9 cellular contexts compared by ENCODE assay signal in the genomic region with DNA sequence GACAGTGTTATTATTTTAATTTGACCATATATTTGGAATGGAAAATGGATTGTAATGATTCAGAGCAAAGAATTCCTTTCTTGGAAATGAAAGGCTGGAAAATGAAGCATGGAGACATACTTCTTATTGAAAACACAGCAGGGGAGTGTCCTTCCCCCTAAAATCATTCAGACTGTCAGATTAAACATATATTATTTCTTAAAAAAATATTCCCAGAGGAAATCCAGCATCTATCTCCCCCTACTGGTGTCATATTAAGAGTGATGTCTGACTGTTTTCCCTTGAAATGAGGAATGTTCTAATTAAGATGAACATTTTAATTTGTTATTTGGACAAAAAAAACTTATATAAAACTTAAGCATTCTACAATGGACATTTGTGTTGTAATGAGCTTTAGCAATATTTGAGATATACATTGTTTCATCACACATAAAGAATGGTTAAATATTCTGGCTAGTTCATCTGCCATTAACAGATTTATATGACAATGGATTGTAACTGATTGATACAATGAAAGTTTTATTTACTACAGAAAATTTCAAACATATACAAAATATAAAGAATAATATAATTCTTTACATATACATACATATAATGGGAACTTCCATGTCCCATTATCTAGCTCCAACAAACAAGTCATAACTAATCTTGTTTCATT.
DNase-seq lines count a peak whose midpoint lies in the region; ATAC-seq and TF ChIP-seq lines count a peak whose summit lies in the region.
"Had no signal": no experiment of that assay in that cellular context is flagged by ENCODE, and none has a peak within 500 bp of the region (broad histone marks: within the 10 kb centered on the region; RNA-seq: fewer than 3 reads in every experiment).

No MANE protein-coding gene starts in this region.

- H3K9me3 ChIP-seq in PC-3 (ENCODE audit: low read length) (no peaks in the 10 kb centered on the region), smooth muscle cell (replicated peaks; ENCODE audit: low read depth) (no peaks in the 10 kb centered on the region)

- H3F3A ChIP-seq in PC-3 (ENCODE audit: low read length, unreplicated experiment) (no peaks in the 10 kb centered on the region), smooth muscle cell (ENCODE audit: low read depth) (no peaks in the 10 kb centered on the region)

- no peaks in the 10 kb centered on the region for H3K9me2 ChIP-seq in PC-3 (replicated peaks; ENCODE audit: low read length)

- H3K9ac ChIP-seq in PC-3 (ENCODE audit: low read length) (no peak overlapping the region), smooth muscle cell (ENCODE audit: low read depth) (no peak overlapping the region)
- H3K9ac ChIP-seq: BLaER1 treated with 17β-estradiol and CSF1 and Interleukin-3, amounts not matched to agents 10 nM and 100 nM had no signal

- H2AFZ ChIP-seq in PC-3 (ENCODE audit: low read length) = no peak overlapping the region
- H2AFZ ChIP-seq in smooth muscle cell (ENCODE audit: low read depth) = peak overlapping the region; percentile 5

- H3K27me3 ChIP-seq in PC-3 (ENCODE audit: low read length) (no peaks in the 10 kb centered on the region), smooth muscle cell (ENCODE audit: low read depth) (no peaks in the 10 kb centered on the region)

- H3K27ac ChIP-seq in PC-3 (ENCODE audit: low read length) (no peak overlapping the region), smooth muscle cell (ENCODE audit: low read depth) (no peak overlapping the region)
- H3K27ac ChIP-seq: BLaER1 treated with 17β-estradiol and CSF1 and Interleukin-3, amounts not matched to agents 10 nM and 100 nM had no signal

- DNase-seq in NCI-H1092 treated with DMSO at 0.1 percent for 48 hours (lab: John Stamatoyannopoulos, UW) = peak; percentile 42
- no peak for DNase-seq in NCI-H1092 (lab: John Stamatoyannopoulos, UW)
- peak; percentile 56 for DNase-seq in PC-3
- peak; percentile 60 for DNase-seq in fibroblast of peridontal ligament (ENCODE audit: extremely low read depth)
- DNase-seq in smooth muscle cell (lab: John Stamatoyannopoulos, UW; ENCODE audit: unreplicated experiment) = no peak
- no peak for DNase-seq in NOMO-1 (lab: John Stamatoyannopoulos, UW; ENCODE audit: unreplicated experiment in 2 of 2)

- no peak for ATAC-seq in PC-3
- ATAC-seq in GM21737 (IDR thresholded peaks at IDR 0.05; ENCODE audit: unreplicated experiment) = no peak
- no peak for ATAC-seq in HG02798 (IDR thresholded peaks at IDR 0.05; ENCODE audit: poor library complexity, unreplicated experiment)

- H3K4me2 ChIP-seq in PC-3 (ENCODE audit: low read length) (no peak overlapping the region), smooth muscle cell (no peak overlapping the region)
- H3K4me2 ChIP-seq: BLaER1 treated with 17β-estradiol and CSF1 and Interleukin-3, amounts not matched to agents 10 nM and 100 nM had no signal

- H3K4me1 ChIP-seq in PC-3 (ENCODE audit: insufficient read depth, low read length) = no peaks in the 10 kb centered on the region
- no peaks in the 10 kb centered on the region for H3K4me1 ChIP-seq in smooth muscle cell (ENCODE audit: low read depth)

- H4K20me1 ChIP-seq in PC-3 (ENCODE audit: low read length) = no peaks in the 10 kb centered on the region
- H4K20me1 ChIP-seq in smooth muscle cell (ENCODE audit: low read depth) = no peaks in the 10 kb centered on the region
- H4K20me1 ChIP-seq: BLaER1 treated with 17β-estradiol and CSF1 and Interleukin-3, amounts not matched to agents 10 nM and 100 nM had no signal

- intact Hi-C loops in PC-3 (cut with micrococcal nuclease) = loop anchor here (1.0 to 5.0 kb wide), 9 partner anchors 73 to 601 kb away; a partner anchor contains a TSS

- BruUV-seq in PC-3 (replicated peaks; lab: Mats Ljungman, UMichigan) = no TSS peak

- H3K4me3 ChIP-seq in PC-3 (ENCODE audit: low read length) (no peak overlapping the region), smooth muscle cell (no peak overlapping the region)
- H3K4me3 ChIP-seq: BLaER1 treated with 17β-estradiol and CSF1 and Interleukin-3, amounts not matched to agents 10 nM and 100 nM had no signal

- no peaks in the 10 kb centered on the region for H3K79me2 ChIP-seq in PC-3 (ENCODE audit: low read length)
- H3K79me2 ChIP-seq in smooth muscle cell (ENCODE audit: low read depth) = no peaks in the 10 kb centered on the region

- CTCF ChIA-PET in PC-3 (lab: Charles Lee) = interaction anchor here (1.0 kb wide), 1 partner anchor 261 kb away, joined by 3 read pairs; no protein-coding TSS in a partner anchor

- TF ChIP-seq CTCF in PC-3 (conservative IDR thresholded peaks at IDR 0.05; ENCODE audit: low read depth, low read length) = peak; percentile 65
- TF ChIP-seq CTCF in smooth muscle cell (IDR thresholded peaks at IDR 0.05; ENCODE audit: borderline replicate concordance, insufficient read depth, poor library complexity, severe bottlenecking) = peak; percentile 68

- POLR2A ChIA-PET in PC-3 (lab: Charles Lee; ENCODE audit: unreplicated experiment) = no interaction called here

- no peaks in the 10 kb centered on the region for H3K36me3 ChIP-seq in PC-3 (ENCODE audit: low read depth, low read length)
- H3K36me3 ChIP-seq in smooth muscle cell (ENCODE audit: low read depth) = no peaks in the 10 kb centered on the region

Comparison
In these comparisons a context has a peak if more than half of its experiments do, and no peak if none do; other contexts are left out.
1. DNase-seq: peak in NCI-H1092 treated with DMSO at 0.1 percent for 48 hours (single experiment), PC-3 (single experiment) and fibroblast of peridontal ligament (single experiment); none in NCI-H1092 (single experiment), smooth muscle cell (single experiment) and NOMO-1 (0 of 2).